ENCODE assay signal across 23 cellular contexts in genomic region chr12:121762269-121762668, GRCh38. TPM values are rescaled to one million over a fixed set of nuclear protein-coding genes. Genes with fewer than 3 reads are reported as not detected.
DNase-seq lines count a peak whose midpoint lies in the region; ATAC-seq, FAIRE-seq and TF ChIP-seq lines count a peak whose summit lies in the region.
"Had no signal": no experiment of that assay in that cellular context is flagged by ENCODE, and none has a peak within 500 bp of the region (broad histone marks: within the 10 kb centered on the region; RNA-seq: fewer than 3 reads in every experiment).

No MANE protein-coding gene starts in this region.

- H3K27ac Mint-ChIP-seq in astrocyte (ENCODE audit: unreplicated experiment) (peak overlapping the region; percentile 98), nephron (peak overlapping the region in 2 of 3 experiments; percentile 11 to 28)
- H3K27ac Mint-ChIP-seq: activated CD8-positive, alpha-beta memory T cell treated with anti-CD3 and anti-CD28 coated beads, Interleukin-2, amount 10 ng/mL, durations not matched to agents 7 days and 5 days; stimulated activated naive B cell treated with anti-CD40 and anti-IgM and Interleukin-4, amounts not matched to agents 10 μg/mL and 1 μg/mL and 100 μg/mL, for 72 hours had no signal

- no peak for FAIRE-seq in astrocyte (lab: Jason Lieb, UNC)
- FAIRE-seq: endothelial cell of umbilical vein had no signal

- H3K4me3 Mint-ChIP-seq in astrocyte (ENCODE audit: unreplicated experiment) = peak overlapping the region; percentile 52
- H3K4me3 Mint-ChIP-seq in nephron = no peak overlapping the region
- H3K4me3 Mint-ChIP-seq: activated CD8-positive, alpha-beta memory T cell treated with anti-CD3 and anti-CD28 coated beads, Interleukin-2, amount 10 ng/mL, durations not matched to agents 7 days and 5 days; CD4-positive, CD25-positive, alpha-beta regulatory T cell; stimulated activated naive B cell treated with anti-CD40 and anti-IgM and Interleukin-4, amounts not matched to agents 10 μg/mL and 1 μg/mL and 100 μg/mL, for 72 hours had no signal

- intact Hi-C loops in heart right ventricle (cut with DNase I) = no loop called here
- intact Hi-C loops in transverse colon (cut with DNase I; ENCODE audit: low total_unique reads) = no loop called here

- peaks cover 25% of the 10 kb centered on the region for H3K4me1 ChIP-seq in astrocyte (ENCODE audit: insufficient read depth, low read length)
- peaks cover 4 to 26% (median 11%) of the 10 kb centered on the region in 9 donors for H3K4me1 ChIP-seq in heart right ventricle
- peaks cover 0 to 10% (median 4%) of the 10 kb centered on the region in 4 donors for H3K4me1 ChIP-seq in transverse colon

- H3K9me3 ChIP-seq in astrocyte (ENCODE audit: insufficient read depth, low read depth, low read length) (no peaks in the 10 kb centered on the region), heart right ventricle (no peaks in the 10 kb centered on the region), transverse colon (no peaks in the 10 kb centered on the region)

- H3K9ac ChIP-seq in astrocyte (ENCODE audit: low read length) = no peak overlapping the region

- peaks cover 24% of the 10 kb centered on the region for H3K4me1 Mint-ChIP-seq in astrocyte (ENCODE audit: low read depth, unreplicated experiment)
- peaks cover 14% of the 10 kb centered on the region for H3K4me1 Mint-ChIP-seq in nephron
- H3K4me1 Mint-ChIP-seq: activated CD8-positive, alpha-beta memory T cell treated with anti-CD3 and anti-CD28 coated beads, Interleukin-2, amount 10 ng/mL, durations not matched to agents 7 days and 5 days; stimulated activated naive B cell treated with anti-CD40 and anti-IgM and Interleukin-4, amounts not matched to agents 10 μg/mL and 1 μg/mL and 100 μg/mL, for 72 hours had no signal

- TF ChIP-seq POLR2A in transverse colon (IDR thresholded peaks at IDR 0.05) = no peak

- WGBS in heart right ventricle, 2 donors = 46 to 55% methylated on average over 6 of the region's 6 CpGs
- WGBS in transverse colon (ENCODE audit: low coverage in 1 of 2), 2 donors = 77 to 79% methylated on average over 4 to 6 of the region's 6 CpGs

- no peak for TF ChIP-seq EP300 in transverse colon (IDR thresholded peaks at IDR 0.05; ENCODE audit: low read depth)

- H3K4me3 ChIP-seq in astrocyte (ENCODE audit: insufficient read depth, low read depth, low read length) (no peak overlapping the region), heart right ventricle (peak overlapping the region in 1 of 10 donors; percentile 10), transverse colon (no peak overlapping the region)
- H3K4me3 ChIP-seq: coronary artery had no signal

- peak; percentile 39 to 93 (median 87) for ATAC-seq in heart right ventricle
- ATAC-seq in left lobe of liver = no peak
- ATAC-seq: activated CD8-positive, alpha-beta memory T cell treated with anti-CD3 and anti-CD28 coated beads, Interleukin-2, amount 10 ng/mL, durations not matched to agents 7 days and 5 days; stimulated activated naive B cell treated with anti-CD40 and anti-IgM and Interleukin-4, amounts not matched to agents 10 μg/mL and 1 μg/mL and 100 μg/mL, for 72 hours had no signal

- H3K36me3 Mint-ChIP-seq in astrocyte (ENCODE audit: low read depth, unreplicated experiment) (peaks cover 17% of the 10 kb centered on the region), nephron (ENCODE audit: low read depth) (peaks cover 11% of the 10 kb centered on the region)
- H3K36me3 Mint-ChIP-seq: activated CD8-positive, alpha-beta memory T cell treated with anti-CD3 and anti-CD28 coated beads, Interleukin-2, amount 10 ng/mL, durations not matched to agents 7 days and 5 days had no signal

- H3K36me3 ChIP-seq in astrocyte (ENCODE audit: insufficient read depth, low read length) = no peaks in the 10 kb centered on the region
- H3K36me3 ChIP-seq in heart right ventricle = peaks cover 0 to 13% (median 0%) of the 10 kb centered on the region in 9 donors
- H3K36me3 ChIP-seq in transverse colon = no peaks in the 10 kb centered on the region

- no peak overlapping the region for H2AFZ ChIP-seq in astrocyte (ENCODE audit: low read depth, low read length)

- no peaks in the 10 kb centered on the region for H3K27me3 Mint-ChIP-seq in astrocyte (ENCODE audit: low read depth, unreplicated experiment)
- no peaks in the 10 kb centered on the region for H3K27me3 Mint-ChIP-seq in nephron (ENCODE audit: low read depth)
- H3K27me3 Mint-ChIP-seq: activated CD8-positive, alpha-beta memory T cell treated with anti-CD3 and anti-CD28 coated beads, Interleukin-2, amount 10 ng/mL, durations not matched to agents 7 days and 5 days; CD4-positive, CD25-positive, alpha-beta regulatory T cell; stimulated activated naive B cell treated with anti-CD40 and anti-IgM and Interleukin-4, amounts not matched to agents 10 μg/mL and 1 μg/mL and 100 μg/mL, for 72 hours had no signal

- H4K20me1 ChIP-seq in astrocyte (ENCODE audit: insufficient read depth, low read length) = no peaks in the 10 kb centered on the region

- H3K79me2 ChIP-seq in astrocyte (ENCODE audit: insufficient read depth, low read length) = no peaks in the 10 kb centered on the region

- H3K27ac ChIP-seq in astrocyte (ENCODE audit: low read depth, low read length) (no peak overlapping the region), heart right ventricle (peak overlapping the region in 9 of 10 donors; percentile 32 to 73 (median 66)), transverse colon (no peak overlapping the region)
- H3K27ac ChIP-seq: coronary artery had no signal

- H3K9me3 Mint-ChIP-seq in astrocyte (ENCODE audit: unreplicated experiment) = no peaks in the 10 kb centered on the region
- no peaks in the 10 kb centered on the region for H3K9me3 Mint-ChIP-seq in nephron
- H3K9me3 Mint-ChIP-seq: CD4-positive, CD25-positive, alpha-beta regulatory T cell; stimulated activated naive B cell treated with anti-CD40 and anti-IgM and Interleukin-4, amounts not matched to agents 10 μg/mL and 1 μg/mL and 100 μg/mL, for 72 hours had no signal

- in situ Hi-C loops in transverse colon (cut with MboI; ENCODE audit: low pct_ligation_motif_present in 1 of 4, low pct_unique_long_range_greater_than_20kb in 1 of 4, low sequenced_read_pairs in 3 of 4) = loop anchor here in 1 of 4 donors (10.0 kb wide), 1 partner anchor 57 kb away; no protein-coding TSS in a partner anchor

- DNase-seq in AG08396 (ENCODE audit: low spot score) (peak; percentile 54), astrocyte (ENCODE audit: low read depth) (peak; percentile 34), heart right ventricle (no peak), ecto neural progenitor cell (ENCODE audit: low spot score) (no peak), left lobe of liver (ENCODE audit: low spot score) (no peak), DMS53 treated with DMSO at 0.1 percent for 48 hours (lab: John Stamatoyannopoulos, UW; ENCODE audit: unreplicated experiment) (no peak), transverse colon (no peak)
- DNase-seq: activated CD4-positive, alpha-beta T cell treated with anti-CD3 and anti-CD28 coated beads for 1 hour; activated CD8-positive, alpha-beta memory T cell treated with anti-CD3 and anti-CD28 coated beads, Interleukin-2, amount 10 ng/mL, durations not matched to agents 7 days and 5 days; activated effector memory CD4-positive, alpha-beta T cell treated with anti-CD3 and anti-CD28 coated beads, Interleukin-2, amount 50 U/mL, for 16 hours; amygdala; CD4-positive, CD25-positive, alpha-beta regulatory T cell; DMS79; GOT3; mammary epithelial cell; NCI-H1417 treated with DMSO at 0.1 percent for 48 hours; NCI-H2171 treated with DMSO at 0.1 percent for 48 hours; OCI-M1; stimulated activated CD4-positive, alpha-beta T cell treated with anti-CD3 and anti-CD28 coated beads, Interleukin-15, amount 100 ng/mL, for 24 hours; stimulated activated naive B cell treated with anti-CD40 and anti-IgM and Interleukin-4, amounts not matched to agents 10 μg/mL and 1 μg/mL and 100 μg/mL, for 72 hours had no signal

- H3K27me3 ChIP-seq in astrocyte (ENCODE audit: insufficient read depth, low read length) (no peaks in the 10 kb centered on the region), heart right ventricle (no peaks in the 10 kb centered on the region), transverse colon (no peaks in the 10 kb centered on the region)

- TF ChIP-seq CTCF in astrocyte (IDR thresholded peaks at IDR 0.05; ENCODE audit: insufficient read depth, low read depth, low read length) (no peak), heart right ventricle (IDR thresholded peaks at IDR 0.05) (no peak), nephron (IDR thresholded peaks at IDR 0.05; ENCODE audit: unreplicated experiment in 3 of 3) (no peak), transverse colon (IDR thresholded peaks at IDR 0.05) (no peak)

- no peak overlapping the region for H3K4me2 ChIP-seq in astrocyte (ENCODE audit: low read length)

RNA-seq across cellular contexts. Expression of gene RHOF, which starts 31.2 kb away (rescaled TPM):
- total RNA-seq in astrocyte (28.0 and 31.9 TPM in 2 replicates), heart right ventricle (10 to 100 TPM; 19.8 to 45.6 (median 27.2) TPM), left lobe of liver (7.9 TPM), transverse colon (100 to 1,000 TPM in 3 of 4 donors, 10 to 100 TPM in 1; 14.9 to 251 (median 150) TPM)
- 10 to 100 TPM; 16.5 to 16.6 TPM for polyA plus RNA-seq in heart right ventricle

RNA-seq across cellular contexts. Expression of gene SETD1B, which starts 41.5 kb away (rescaled TPM):
- total RNA-seq in astrocyte (20.9 and 24.0 TPM in 2 replicates), heart right ventricle (10 to 100 TPM; 10.3 to 14.8 (median 11.2) TPM), left lobe of liver (12.8 TPM), transverse colon (10 to 100 TPM; 13.4 to 39.6 (median 15.2) TPM)
- 10 to 100 TPM in 1 of 2 donors, 1 to 10 TPM in 1; 2.8 to 11.9 TPM for polyA plus RNA-seq in heart right ventricle

RNA-seq across cellular contexts. Expression of gene TMEM120B, which starts 49.7 kb away (rescaled TPM):
- 35.5 and 36.0 TPM in 2 replicates for total RNA-seq in astrocyte
- 10 to 100 TPM in 2 of 10 donors, 1 to 10 TPM in 8; 5.3 to 12.3 (median 7.3) TPM for total RNA-seq in heart right ventricle
- 10 to 100 TPM in 1 of 2 donors, 1 to 10 TPM in 1; 7.7 to 12.7 TPM for polyA plus RNA-seq in heart right ventricle
- total RNA-seq in left lobe of liver = 5.6 TPM
- 10 to 100 TPM in 1 of 4 donors, 1 to 10 TPM in 3; 1.9 to 19.9 (median 4.5) TPM for total RNA-seq in transverse colon

Comparison
In these comparisons a context has a peak if more than half of its experiments do, and no peak if none do; other contexts are left out.
1. DNase-seq: peak in AG08396 (single experiment) and astrocyte (single experiment); none in heart right ventricle (0 of 2), ecto neural progenitor cell (single experiment), left lobe of liver (single experiment), DMS53 treated with DMSO at 0.1 percent for 48 hours (single experiment) and transverse colon (single experiment).
2. H3K27ac ChIP-seq: peak in heart right ventricle (9 of 10); none in astrocyte (single experiment) and transverse colon (0 of 4).